In genomic region chr7:97846945-97847344, GRCh38 we compare ENCODE assay signal across 7 cellular contexts.
"Had no signal": no experiment of that assay in that cellular context is flagged by ENCODE, and none has a peak within 500 bp of the region (broad histone marks: within the 10 kb centered on the region; RNA-seq: fewer than 3 reads in every experiment).

No MANE protein-coding gene starts in this region.

- H3K27ac ChIP-seq: KMS-11 had no signal

- H3K4me2 ChIP-seq: KMS-11 had no signal

- H3K9ac ChIP-seq: KMS-11 had no signal

- H3K4me1 Mint-ChIP-seq: H9 had no signal

- DNase-seq: GOT3, H9, HCEC 1CT, KBM-7 had no signal

- H3K4me3 Mint-ChIP-seq: H9 had no signal

- FAIRE-seq: H54, HTR-8/SVneo had no signal
